ENCODE assay signal across 24 cellular contexts in genomic region chr15:35111861-35112260, GRCh38. TPM values are rescaled to one million over a fixed set of nuclear protein-coding genes. Genes with fewer than 3 reads are reported as not detected.
"Had no signal": no experiment of that assay in that cellular context is flagged by ENCODE, and none has a peak within 500 bp of the region (broad histone marks: within the 10 kb centered on the region; RNA-seq: fewer than 3 reads in every experiment).

No MANE protein-coding gene starts in this region.

- H3K4me1 Mint-ChIP-seq: naive thymus-derived CD8-positive, alpha-beta T cell; stimulated activated effector memory CD8-positive, alpha-beta T cell treated with anti-CD3 and anti-CD28 coated beads, Interleukin-12 subunit alpha, Interleukin-12 subunit beta, amount 100 ng/mL, for 72 hours; stimulated activated naive B cell treated with anti-CD40 and anti-IgM and Interleukin-4, amounts not matched to agents 10 μg/mL and 1 μg/mL and 100 μg/mL, for 72 hours had no signal

- H3K4me3 Mint-ChIP-seq: naive thymus-derived CD8-positive, alpha-beta T cell; natural killer cell treated with Interleukin-12 subunit alpha and Interleukin-12 subunit beta and Interleukin-15 and Interleukin-18, amount 100 ng/mL, for 72 hours; nephron progenitor cell; neural crest cell; stimulated activated effector memory CD8-positive, alpha-beta T cell treated with anti-CD3 and anti-CD28 coated beads, Interleukin-12 subunit alpha, Interleukin-12 subunit beta, amount 100 ng/mL, for 72 hours; stimulated activated naive B cell treated with anti-CD40 and anti-IgM and Interleukin-4, amounts not matched to agents 10 μg/mL and 1 μg/mL and 100 μg/mL, for 72 hours; stimulated activated naive CD8-positive, alpha-beta T cell treated with anti-CD3 and anti-CD28 coated beads, Interleukin-15, Interleukin-2, amounts not matched to agents 100 ng/mL and 50 ng/mL, for 24 hours had no signal

- ATAC-seq: naive thymus-derived CD8-positive, alpha-beta T cell; natural killer cell treated with Interleukin-12 subunit alpha and Interleukin-12 subunit beta and Interleukin-15 and Interleukin-18, amount 100 ng/mL, for 72 hours; pancreas; right cardiac atrium; right lobe of liver; stimulated activated effector memory CD8-positive, alpha-beta T cell treated with anti-CD3 and anti-CD28 coated beads, Interleukin-12 subunit alpha, Interleukin-12 subunit beta, amount 100 ng/mL, for 72 hours; stimulated activated naive B cell treated with anti-CD40 and anti-IgM and Interleukin-4, amounts not matched to agents 10 μg/mL and 1 μg/mL and 100 μg/mL, for 72 hours had no signal

- H3K27ac Mint-ChIP-seq: natural killer cell treated with Interleukin-12 subunit alpha and Interleukin-12 subunit beta and Interleukin-15 and Interleukin-18, amount 100 ng/mL, for 72 hours; nephron progenitor cell; stimulated activated effector memory CD8-positive, alpha-beta T cell treated with anti-CD3 and anti-CD28 coated beads, Interleukin-12 subunit alpha, Interleukin-12 subunit beta, amount 100 ng/mL, for 72 hours; stimulated activated naive B cell treated with anti-CD40 and anti-IgM and Interleukin-4, amounts not matched to agents 10 μg/mL and 1 μg/mL and 100 μg/mL, for 72 hours; stimulated activated naive CD8-positive, alpha-beta T cell treated with anti-CD3 and anti-CD28 coated beads, Interleukin-15, Interleukin-2, amounts not matched to agents 100 ng/mL and 50 ng/mL, for 24 hours had no signal

- H3K9me3 Mint-ChIP-seq: naive thymus-derived CD8-positive, alpha-beta T cell; natural killer cell treated with Interleukin-12 subunit alpha and Interleukin-12 subunit beta and Interleukin-15 and Interleukin-18, amount 100 ng/mL, for 72 hours; nephron progenitor cell; stimulated activated effector memory CD8-positive, alpha-beta T cell treated with anti-CD3 and anti-CD28 coated beads, Interleukin-12 subunit alpha, Interleukin-12 subunit beta, amount 100 ng/mL, for 72 hours; stimulated activated naive B cell treated with anti-CD40 and anti-IgM and Interleukin-4, amounts not matched to agents 10 μg/mL and 1 μg/mL and 100 μg/mL, for 72 hours; stimulated activated naive CD8-positive, alpha-beta T cell treated with anti-CD3 and anti-CD28 coated beads, Interleukin-15, Interleukin-2, amounts not matched to agents 100 ng/mL and 50 ng/mL, for 24 hours had no signal

- H3K36me3 Mint-ChIP-seq: naive thymus-derived CD8-positive, alpha-beta T cell; natural killer cell treated with Interleukin-12 subunit alpha and Interleukin-12 subunit beta and Interleukin-15 and Interleukin-18, amount 100 ng/mL, for 72 hours; stimulated activated effector memory CD8-positive, alpha-beta T cell treated with anti-CD3 and anti-CD28 coated beads, Interleukin-12 subunit alpha, Interleukin-12 subunit beta, amount 100 ng/mL, for 72 hours; stimulated activated naive B cell treated with anti-CD40 and anti-IgM and Interleukin-4, amounts not matched to agents 10 μg/mL and 1 μg/mL and 100 μg/mL, for 72 hours had no signal

- H3K27me3 Mint-ChIP-seq: stimulated activated naive B cell treated with anti-CD40 and anti-IgM and Interleukin-4, amounts not matched to agents 10 μg/mL and 1 μg/mL and 100 μg/mL, for 72 hours; stimulated activated naive CD8-positive, alpha-beta T cell treated with anti-CD3 and anti-CD28 coated beads, Interleukin-15, Interleukin-2, amounts not matched to agents 100 ng/mL and 50 ng/mL, for 24 hours had no signal

- DNase-seq: naive thymus-derived CD8-positive, alpha-beta T cell; nephron progenitor cell; nucleus accumbens; pancreas; right cardiac atrium; right lobe of liver; sigmoid colon; small intestine; stimulated activated CD4-positive, alpha-beta T cell treated with anti-CD3 and anti-CD28 coated beads, Interleukin-15, amount 100 ng/mL, for 24 hours; stimulated activated CD4-positive, alpha-beta T cell treated with anti-CD3 and anti-CD28 coated beads, Interleukin-2, amount 100 ng/mL, for 24 hours; stimulated activated CD4-positive, alpha-beta T cell treated with anti-CD3 and anti-CD28 coated beads, Interleukin-2, amount 100 ng/mL, for 48 hours; stimulated activated CD4-positive, alpha-beta T cell treated with anti-CD3 and anti-CD28 coated beads, Interleukin-4, amount 100 ng/mL, for 24 hours; stimulated activated naive B cell treated with anti-CD40 and anti-IgM and Interleukin-4, amounts not matched to agents 10 μg/mL and 1 μg/mL and 100 μg/mL, for 72 hours; stimulated activated naive CD4-positive, alpha-beta T cell treated with Interleukin-2 at 50 U/mL for 16 hours; stomach; thyroid gland; upper lobe of left lung had no signal

RNA-seq across cellular contexts. Expression of gene NANOGP8, which starts 26.8 kb away (rescaled TPM):
- total RNA-seq: naive thymus-derived CD8-positive, alpha-beta T cell; natural killer cell treated with Interleukin-12 subunit alpha and Interleukin-12 subunit beta and Interleukin-15 and Interleukin-18, amount 100 ng/mL, for 72 hours; neural crest cell; pulmonary artery endothelial cell; right cardiac atrium; skeletal muscle tissue; stomach; vagina had no signal
